13 cellular contexts compared by ENCODE assay signal in the genomic region with DNA sequence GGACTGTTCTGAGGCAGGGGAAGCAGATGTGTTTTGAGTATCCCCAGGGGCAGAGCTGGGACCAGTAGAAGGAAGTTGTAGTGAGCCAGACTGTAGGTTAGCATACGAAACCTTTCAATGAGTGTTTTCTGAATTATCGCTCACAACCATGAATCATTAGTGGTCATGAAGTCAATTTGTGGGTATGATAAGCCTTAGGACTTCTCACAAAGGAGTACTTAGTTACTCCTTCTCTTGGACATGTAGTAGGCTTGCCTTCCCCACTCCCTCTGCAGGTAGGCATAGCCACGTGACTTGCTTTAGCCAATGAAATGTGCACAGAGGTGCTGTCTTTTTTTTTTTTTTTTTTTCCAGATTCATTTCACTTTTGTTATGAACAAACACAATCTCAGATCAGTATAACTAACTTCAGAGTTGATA. TPM values are rescaled to one million over a fixed set of nuclear protein-coding genes. Genes with fewer than 3 reads are reported as not detected.
A peak's percentile ranks its signal among the peaks of the same experiment; 100 is the strongest.
DNase-seq lines count a peak whose midpoint lies in the region; ATAC-seq, FAIRE-seq and TF ChIP-seq lines count a peak whose summit lies in the region.
"Had no signal": no experiment of that assay in that cellular context is flagged by ENCODE, and none has a peak within 500 bp of the region (broad histone marks: within the 10 kb centered on the region; RNA-seq: fewer than 3 reads in every experiment).

No MANE protein-coding gene starts in this region.

- H3K4me3 ChIP-seq in osteoblast (ENCODE audit: insufficient read depth, low read length) = no peak overlapping the region
- H3K4me3 ChIP-seq: cardiac muscle cell, heart right ventricle had no signal

- H3K27me3 Mint-ChIP-seq in activated T-helper 17 cell treated with anti-CD3 and anti-CD28 coated beads, Interleukin-2, amount 50 U/mL, for 72 hours = no peaks in the 10 kb centered on the region
- peaks cover 1% of the 10 kb centered on the region for H3K27me3 Mint-ChIP-seq in glutamatergic neuron (ENCODE audit: unreplicated experiment)

- H3K4me3 Mint-ChIP-seq in activated T-helper 17 cell treated with anti-CD3 and anti-CD28 coated beads, Interleukin-2, amount 50 U/mL, for 72 hours = no peak overlapping the region
- no peak overlapping the region for H3K4me3 Mint-ChIP-seq in glutamatergic neuron (ENCODE audit: unreplicated experiment)

- ATAC-seq in HG03432 (IDR thresholded peaks at IDR 0.05; ENCODE audit: unreplicated experiment) (peak; percentile 70), GM21529 (IDR thresholded peaks at IDR 0.05; ENCODE audit: unreplicated experiment) (no peak)
- ATAC-seq in activated T-helper 17 cell treated with anti-CD3 and anti-CD28 coated beads, Interleukin-2, amount 50 U/mL, for 72 hours (replicated peaks) = peak; percentile 92

- peaks cover 11% of the 10 kb centered on the region for H3K4me1 Mint-ChIP-seq in activated T-helper 17 cell treated with anti-CD3 and anti-CD28 coated beads, Interleukin-2, amount 50 U/mL, for 72 hours
- H3K4me1 Mint-ChIP-seq in glutamatergic neuron (ENCODE audit: low read depth, unreplicated experiment) = peaks cover 5% of the 10 kb centered on the region

- peak; percentile 54 for FAIRE-seq in GM19239 (lab: Jason Lieb, UNC)

- peaks cover 65% of the 10 kb centered on the region for H3K36me3 Mint-ChIP-seq in activated T-helper 17 cell treated with anti-CD3 and anti-CD28 coated beads, Interleukin-2, amount 50 U/mL, for 72 hours (ENCODE audit: low read depth)
- no peaks in the 10 kb centered on the region for H3K36me3 Mint-ChIP-seq in glutamatergic neuron (ENCODE audit: unreplicated experiment)

- peaks cover 18% of the 10 kb centered on the region for H3K36me3 ChIP-seq in osteoblast (ENCODE audit: insufficient read depth, low read length)
- H3K36me3 ChIP-seq: cardiac muscle cell had no signal

- no peaks in the 10 kb centered on the region for H3K9me3 Mint-ChIP-seq in activated T-helper 17 cell treated with anti-CD3 and anti-CD28 coated beads, Interleukin-2, amount 50 U/mL, for 72 hours
- H3K9me3 Mint-ChIP-seq in glutamatergic neuron (ENCODE audit: unreplicated experiment) = peaks cover 3% of the 10 kb centered on the region

- no peaks in the 10 kb centered on the region for H3K27me3 ChIP-seq in osteoblast (ENCODE audit: insufficient read depth, low read length)
- H3K27me3 ChIP-seq: cardiac muscle cell, heart right ventricle had no signal

- H3K9me3 ChIP-seq in osteoblast (ENCODE audit: low read depth, low read length) = no peaks in the 10 kb centered on the region
- H3K9me3 ChIP-seq: heart right ventricle had no signal

- TF ChIP-seq CTCF in osteoblast (IDR thresholded peaks at IDR 0.05; ENCODE audit: extremely low read depth, low read depth, low read length) = no peak
- no peak for TF ChIP-seq CTCF in glutamatergic neuron (IDR thresholded peaks at IDR 0.05; ENCODE audit: partially characterized antibody, unreplicated experiment)

- H4K20me1 ChIP-seq in osteoblast (ENCODE audit: insufficient read depth, low read length) = peaks cover 2% of the 10 kb centered on the region

- DNase-seq in GM19239 (ENCODE audit: insufficient read length, low spot score) (no peak), osteoblast (ENCODE audit: insufficient read length, low spot score, missing footprints) (peak; percentile 39), activated gamma-delta T cell (lab: John Stamatoyannopoulos, UW) (no peak), glutamatergic neuron (no peak), SHP77 treated with DMSO at 0.1 percent for 48 hours (lab: John Stamatoyannopoulos, UW) (no peak)
- DNase-seq: heart right ventricle, NCI-H1694 treated with DMSO at 0.1 percent for 48 hours, T1000 had no signal

- no peaks in the 10 kb centered on the region for H3K79me2 ChIP-seq in osteoblast (ENCODE audit: insufficient read depth, low read length)
- H3K79me2 ChIP-seq: parathyroid adenoma had no signal

- no peak overlapping the region for H2AFZ ChIP-seq in osteoblast (ENCODE audit: low read length)
- H2AFZ ChIP-seq: parathyroid adenoma had no signal

- peak overlapping the region; percentile 15 for H3K27ac Mint-ChIP-seq in activated T-helper 17 cell treated with anti-CD3 and anti-CD28 coated beads, Interleukin-2, amount 50 U/mL, for 72 hours
- H3K27ac Mint-ChIP-seq in glutamatergic neuron (ENCODE audit: unreplicated experiment) = no peak overlapping the region

- peaks cover 11% of the 10 kb centered on the region for H3K4me1 ChIP-seq in osteoblast (ENCODE audit: insufficient read depth, low read length)

- H3K4me2 ChIP-seq in osteoblast (ENCODE audit: insufficient read depth, low read length) = no peak overlapping the region

- peak overlapping the region; percentile 7 for H3K27ac ChIP-seq in osteoblast (ENCODE audit: low read depth, low read length)
- H3K27ac ChIP-seq: cardiac muscle cell, parathyroid adenoma had no signal

RNA-seq across cellular contexts. Expression of gene FAAH, which starts 23.9 kb away (rescaled TPM):
- total RNA-seq in activated T-helper 17 cell treated with anti-CD3 and anti-CD28 coated beads, Interleukin-2, amount 50 U/mL, for 72 hours = 1 to 10 TPM; 2.1 to 5.6 TPM
- total RNA-seq in osteoblast (2.4 and 4.0 TPM in 2 replicates), glutamatergic neuron (ENCODE audit: unreplicated experiment) (1.7 TPM)

RNA-seq across cellular contexts. Expression of gene NSUN4, which starts 29.6 kb away (rescaled TPM):
- total RNA-seq in activated T-helper 17 cell treated with anti-CD3 and anti-CD28 coated beads, Interleukin-2, amount 50 U/mL, for 72 hours = 10 to 100 TPM; 23.3 to 24.5 TPM
- total RNA-seq in osteoblast = 17.4 and 20.3 TPM in 2 replicates
- 20.2 TPM for total RNA-seq in glutamatergic neuron (ENCODE audit: unreplicated experiment)
